ENCODE assay signal across 15 cellular contexts in the genomic region with DNA sequence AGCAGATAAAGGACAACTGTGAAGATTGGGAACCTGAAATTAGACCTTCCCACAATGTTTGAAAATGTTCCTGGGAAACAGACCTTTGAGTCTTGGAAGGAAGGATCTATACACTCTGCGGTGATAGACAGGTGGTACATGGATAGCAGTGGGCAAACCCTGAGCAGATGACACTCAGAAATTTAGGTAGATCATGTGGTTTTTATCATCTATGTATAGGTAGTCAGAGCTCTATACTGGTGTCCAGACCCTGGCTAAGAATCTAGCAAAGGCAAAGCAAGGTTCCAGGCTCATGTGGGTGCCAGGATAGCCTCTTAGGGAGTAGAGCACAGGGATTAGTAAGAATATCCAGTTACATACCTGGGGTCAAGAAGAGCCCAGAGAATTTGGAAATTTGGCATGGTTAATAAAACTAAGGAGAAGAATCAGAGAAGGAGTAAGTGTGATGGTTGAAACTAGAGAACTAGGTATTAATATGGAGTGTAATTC.
DNase-seq lines count a peak whose midpoint lies in the region; ATAC-seq and TF ChIP-seq lines count a peak whose summit lies in the region.
"Had no signal": no experiment of that assay in that cellular context is flagged by ENCODE, and none has a peak within 500 bp of the region (broad histone marks: within the 10 kb centered on the region; RNA-seq: fewer than 3 reads in every experiment).

No MANE protein-coding gene starts in this region.

- H3K9me3 Mint-ChIP-seq in activated CD8-positive, alpha-beta memory T cell treated with anti-CD3 and anti-CD28 coated beads, Interleukin-2, amount 10 ng/mL, durations not matched to agents 7 days and 5 days (ENCODE audit: low read depth) = no peaks in the 10 kb centered on the region
- H3K9me3 Mint-ChIP-seq: T-helper 1 cell treated with Interleukin-12 subunit alpha and Interleukin-12 subunit beta and Interleukin-4 antibody, amounts not matched to agents 30 μg/mL and 1 μg/mL, for 36 hours had no signal

- H3K4me1 Mint-ChIP-seq in activated CD8-positive, alpha-beta memory T cell treated with anti-CD3 and anti-CD28 coated beads, Interleukin-2, amount 10 ng/mL, durations not matched to agents 7 days and 5 days = peaks cover 10% of the 10 kb centered on the region

- H2BK12ac ChIP-seq in trophoblast cell (ENCODE audit: low read length) = peak overlapping the region; percentile 30

- peak overlapping the region; percentile 42 for H4K8ac ChIP-seq in trophoblast cell (ENCODE audit: low read depth, low read length)

- no peaks in the 10 kb centered on the region for H3K36me3 Mint-ChIP-seq in activated CD8-positive, alpha-beta memory T cell treated with anti-CD3 and anti-CD28 coated beads, Interleukin-2, amount 10 ng/mL, durations not matched to agents 7 days and 5 days

- no peak for DNase-seq in activated CD8-positive, alpha-beta memory T cell treated with anti-CD3 and anti-CD28 coated beads, Interleukin-2, amount 10 ng/mL, durations not matched to agents 7 days and 5 days
- DNase-seq in activated CD8-positive, alpha-beta memory T cell treated with anti-CD3 and anti-CD28 coated beads for 24 hours = no peak
- DNase-seq in trophoblast cell (peak; percentile 63 to 69), T-helper 2 cell (no peak), body of pancreas (no peak), cortex of kidney (lab: John Stamatoyannopoulos, UW) (no peak)
- DNase-seq: 8988T, heart right ventricle, lower lobe of right lung, NCI-H187 treated with DMSO at 0.1 percent for 48 hours, stomach had no signal

- H4K91ac ChIP-seq in trophoblast cell (ENCODE audit: low read depth, low read length) = peak overlapping the region; percentile 95

- intact Hi-C loops in body of pancreas (cut with DNase I) = no loop called here

- H2BK120ac ChIP-seq in trophoblast cell (ENCODE audit: insufficient read depth, low read length, poor library complexity) = peak overlapping the region; percentile 98

- H3K27me3 Mint-ChIP-seq in activated CD8-positive, alpha-beta memory T cell treated with anti-CD3 and anti-CD28 coated beads, Interleukin-2, amount 10 ng/mL, durations not matched to agents 7 days and 5 days = no peaks in the 10 kb centered on the region

- no peak for TF ChIP-seq CTCF in body of pancreas (IDR thresholded peaks at IDR 0.05)

- no peaks in the 10 kb centered on the region for H3K79me2 ChIP-seq in trophoblast cell (ENCODE audit: control insufficient read depth, insufficient read depth, low read length, poor library complexity)

- no peak for TF ChIP-seq POLR2A in body of pancreas (IDR thresholded peaks at IDR 0.05)

- no peak for ATAC-seq in activated CD8-positive, alpha-beta memory T cell treated with anti-CD3 and anti-CD28 coated beads, Interleukin-2, amount 10 ng/mL, durations not matched to agents 7 days and 5 days
- ATAC-seq in GM21723 (IDR thresholded peaks at IDR 0.05; ENCODE audit: unreplicated experiment) (peak; percentile 52), HG03442 (IDR thresholded peaks at IDR 0.05; ENCODE audit: unreplicated experiment) (peak; percentile 39), body of pancreas (no peak)
- ATAC-seq: heart right ventricle, K562, lower lobe of right lung had no signal

- no peak overlapping the region for H3K4me3 ChIP-seq in trophoblast cell (ENCODE audit: low read depth, low read length)
- no peak overlapping the region for H3K4me3 ChIP-seq in body of pancreas
- H3K4me3 ChIP-seq: heart right ventricle, K562, lower lobe of right lung, stomach had no signal

- H3K4me1 ChIP-seq in trophoblast cell (ENCODE audit: control insufficient read depth in 1 of 2, insufficient read depth in 2 of 2, low read length in 2 of 2) (no peaks in the 10 kb centered on the region), body of pancreas (no peaks in the 10 kb centered on the region)
- H3K4me1 ChIP-seq: heart right ventricle, lower lobe of right lung, stomach had no signal

- H2AFZ ChIP-seq in trophoblast cell (ENCODE audit: insufficient read depth, low read length, poor library complexity) = no peak overlapping the region

- no peak overlapping the region for H3K18ac ChIP-seq in trophoblast cell (ENCODE audit: low read length)

- H3K36me3 ChIP-seq in trophoblast cell (ENCODE audit: control insufficient read depth in 1 of 2, insufficient read depth in 2 of 2, low read length in 2 of 2) (peaks cover 0 to 2% of the 10 kb centered on the region in 2 experiments), body of pancreas (replicated peaks in 1 of 2; ENCODE audit: insufficient read depth in 1 of 2, low read depth in 2 of 2) (no peaks in the 10 kb centered on the region)
- H3K36me3 ChIP-seq: heart right ventricle, lower lobe of right lung, stomach had no signal

- peaks cover 28% of the 10 kb centered on the region for H3K79me1 ChIP-seq in trophoblast cell (ENCODE audit: low read length)

- H3K4ac ChIP-seq in trophoblast cell (ENCODE audit: low read depth, low read length) = peak overlapping the region; percentile 39

- H4K12ac ChIP-seq in trophoblast cell (ENCODE audit: low read depth, low read length) = no peak overlapping the region

- WGBS in trophoblast cell (ENCODE audit: extremely low coverage, insufficient coverage, insufficient read length) = no CpG with 5 or more reads among the region's 1 CpG
- WGBS in body of pancreas, 2 donors = 93 to 100% methylated on average over 1 of the region's 1 CpG

- peak overlapping the region; percentile 30 for H3K4me3 Mint-ChIP-seq in activated CD8-positive, alpha-beta memory T cell treated with anti-CD3 and anti-CD28 coated beads, Interleukin-2, amount 10 ng/mL, durations not matched to agents 7 days and 5 days
- H3K4me3 Mint-ChIP-seq: T-helper 1 cell treated with Interleukin-12 subunit alpha and Interleukin-12 subunit beta and Interleukin-4 antibody, amounts not matched to agents 30 μg/mL and 1 μg/mL, for 36 hours had no signal

- peak overlapping the region; percentile 95 for H2BK5ac ChIP-seq in trophoblast cell (ENCODE audit: low read depth, low read length, poor library complexity)

- H3K27ac Mint-ChIP-seq in activated CD8-positive, alpha-beta memory T cell treated with anti-CD3 and anti-CD28 coated beads, Interleukin-2, amount 10 ng/mL, durations not matched to agents 7 days and 5 days = no peak overlapping the region
- H3K27ac Mint-ChIP-seq: T-helper 1 cell treated with Interleukin-12 subunit alpha and Interleukin-12 subunit beta and Interleukin-4 antibody, amounts not matched to agents 30 μg/mL and 1 μg/mL, for 36 hours had no signal

- H3K9me3 ChIP-seq in trophoblast cell (ENCODE audit: insufficient read depth, low read depth, low read length) (no peaks in the 10 kb centered on the region), body of pancreas (no peaks in the 10 kb centered on the region)
- H3K9me3 ChIP-seq: heart right ventricle, lower lobe of right lung had no signal

- H3K27ac ChIP-seq in trophoblast cell (ENCODE audit: low read depth, low read length) (peak overlapping the region; percentile 74), body of pancreas (no peak overlapping the region)
- H3K27ac ChIP-seq: heart right ventricle, lower lobe of right lung, stomach had no signal

- H2AK5ac ChIP-seq in trophoblast cell (ENCODE audit: low read length) = peak overlapping the region; percentile 4

- H3K23ac ChIP-seq in trophoblast cell (ENCODE audit: low read length) = no peak overlapping the region

- no peak overlapping the region for H3K4me2 ChIP-seq in trophoblast cell (ENCODE audit: low read length)

- H3K27me3 ChIP-seq in trophoblast cell (ENCODE audit: insufficient read depth, low read length) = no peaks in the 10 kb centered on the region
- no peaks in the 10 kb centered on the region for H3K27me3 ChIP-seq in body of pancreas
- H3K27me3 ChIP-seq: heart right ventricle, stomach had no signal

- peak overlapping the region; percentile 84 for H3K14ac ChIP-seq in trophoblast cell (ENCODE audit: low read length)

- no peak overlapping the region for H3K9ac ChIP-seq in trophoblast cell (ENCODE audit: low read length)

- CTCF ChIA-PET in activated CD8-positive, alpha-beta memory T cell treated with anti-CD3 and anti-CD28 coated beads, Interleukin-2, amount 10 ng/mL, durations not matched to agents 7 days and 5 days (lab: Charles Lee) = no interaction called here

Comparison
In these comparisons a context has a peak if more than half of its experiments do, and no peak if none do; other contexts are left out.
1. ATAC-seq: peak in GM21723 (single experiment) and HG03442 (single experiment); none in activated CD8-positive, alpha-beta memory T cell treated with anti-CD3 and anti-CD28 coated beads, Interleukin-2, amount 10 ng/mL, durations not matched to agents 7 days and 5 days (single experiment) and body of pancreas (single experiment).
2. DNase-seq: peak in trophoblast cell (2 of 2); none in activated CD8-positive, alpha-beta memory T cell treated with anti-CD3 and anti-CD28 coated beads, Interleukin-2, amount 10 ng/mL, durations not matched to agents 7 days and 5 days (single experiment), activated CD8-positive, alpha-beta memory T cell treated with anti-CD3 and anti-CD28 coated beads for 24 hours (single experiment), T-helper 2 cell (0 of 5), body of pancreas (0 of 4) and cortex of kidney (single experiment).